Comparison of ENCODE assay signal across 8 cellular contexts in genomic region chr6:44223471-44224153, GRCh38. TPM values are rescaled to one million over a fixed set of nuclear protein-coding genes. Genes with fewer than 3 reads are reported as not detected.
A peak's percentile ranks its signal among the peaks of the same experiment; 100 is the strongest.
DNase-seq lines count a peak whose midpoint lies in the region; ATAC-seq, FAIRE-seq and TF ChIP-seq lines count a peak whose summit lies in the region.

Gene SLC29A1, plus strand, starts transcription at chr6:44223595. Its CDS starts 3,719 bp downstream, at chr6:44227314.

- no peak for FAIRE-seq in astrocyte (lab: Jason Lieb, UNC)

- no peaks in the 10 kb centered on the region for H3K79me2 ChIP-seq in astrocyte (ENCODE audit: insufficient read depth, low read length)

- peak within 1 kb of the TSS; percentile 82 for H3K4me2 ChIP-seq in astrocyte (ENCODE audit: low read length)

- peaks cover 13% of the 10 kb centered on the region for H3K4me1 Mint-ChIP-seq in astrocyte (ENCODE audit: low read depth, unreplicated experiment)

- intact Hi-C loops in sigmoid colon (cut with DNase I): loop anchor here (5.0 kb wide), 2 partner anchors 96 to 451 kb away; partner anchors contain the start of genes MRPL14, TMEM63B and VEGFA

- no peak for TF ChIP-seq EP300 in sigmoid colon (IDR thresholded peaks at IDR 0.05)

- peak within 1 kb of the TSS; percentile 43 for H3K9ac ChIP-seq in astrocyte (ENCODE audit: low read length)

- H4K20me1 ChIP-seq in astrocyte (ENCODE audit: insufficient read depth, low read length): peaks cover 16% of the 10 kb centered on the region

- peak; percentile 69 for DNase-seq in DMS79 treated with DMSO at 0.1 percent for 48 hours (lab: John Stamatoyannopoulos, UW)
- DNase-seq in H7: peak; percentile 98
- peak; percentile 96 for DNase-seq in NCI-H146 (lab: John Stamatoyannopoulos, UW)
- peak; percentile 82 for DNase-seq in T-helper 9 cell
- DNase-seq in astrocyte (ENCODE audit: low read depth): no peak
- DNase-seq in hippocampal formation (lab: John Stamatoyannopoulos, UW): peak; percentile 36 to 60
- DNase-seq in sigmoid colon: peak; percentile 91

- H3K27me3 ChIP-seq in H7 (ENCODE audit: control insufficient read depth, insufficient read depth, low read length) (no peaks in the 10 kb centered on the region), astrocyte (ENCODE audit: insufficient read depth, low read length) (no peaks in the 10 kb centered on the region), sigmoid colon (no peaks in the 10 kb centered on the region)

- no peak within 1 kb of the TSS for H3K27ac Mint-ChIP-seq in astrocyte (ENCODE audit: unreplicated experiment)

- H3K9me3 ChIP-seq in astrocyte (ENCODE audit: insufficient read depth, low read depth, low read length) (no peaks in the 10 kb centered on the region), sigmoid colon (no peaks in the 10 kb centered on the region)

- WGBS in sigmoid colon, 2 donors: 1% methylated on average over 72 of the region's 72 CpGs

- no peak for ATAC-seq in HG03196 (IDR thresholded peaks at IDR 0.05; ENCODE audit: unreplicated experiment)

- H3K4me1 ChIP-seq in astrocyte (ENCODE audit: insufficient read depth, low read length) (peaks cover 28% of the 10 kb centered on the region), sigmoid colon (peaks cover 0 to 94% (median 89%) of the 10 kb centered on the region in 4 donors)

- TF ChIP-seq POLR2A in sigmoid colon (IDR thresholded peaks at IDR 0.05): no peak

- H3K27me3 Mint-ChIP-seq in astrocyte (ENCODE audit: low read depth, unreplicated experiment): peaks cover 4% of the 10 kb centered on the region

- no peaks in the 10 kb centered on the region for H3K36me3 Mint-ChIP-seq in astrocyte (ENCODE audit: low read depth, unreplicated experiment)

- H3K27ac ChIP-seq in astrocyte (ENCODE audit: low read depth, low read length) (no peak within 1 kb of the TSS), sigmoid colon (peak within 1 kb of the TSS; percentile 94 to 98 (median 97))

- H3K4me3 ChIP-seq in H7 (ENCODE audit: insufficient read depth, low read depth, low read length) (peak within 1 kb of the TSS; percentile 71), astrocyte (ENCODE audit: insufficient read depth, low read depth, low read length) (peak within 1 kb of the TSS; percentile 57), sigmoid colon (peak within 1 kb of the TSS; percentile 63 to 78 (median 68))

- H2AFZ ChIP-seq in astrocyte (ENCODE audit: low read depth, low read length): peak within 1 kb of the TSS; percentile 79

- H3K4me3 Mint-ChIP-seq in astrocyte (ENCODE audit: unreplicated experiment): peak within 1 kb of the TSS; percentile 85

- H3K36me3 ChIP-seq in H7 (replicated peaks; ENCODE audit: control insufficient read depth, insufficient read depth, low read length): peaks cover 2% of the 10 kb centered on the region; the same call in 1 of the 2 replicates
- H3K36me3 ChIP-seq in astrocyte (ENCODE audit: insufficient read depth, low read length): no peaks in the 10 kb centered on the region
- no peaks in the 10 kb centered on the region for H3K36me3 ChIP-seq in sigmoid colon

- no peaks in the 10 kb centered on the region for H3K9me3 Mint-ChIP-seq in astrocyte (ENCODE audit: unreplicated experiment)

- no peak for TF ChIP-seq CTCF in astrocyte (IDR thresholded peaks at IDR 0.05; ENCODE audit: insufficient read depth, low read depth, low read length)
- TF ChIP-seq CTCF in sigmoid colon (IDR thresholded peaks at IDR 0.05): peak in 1 of 4 experiments; percentile 20

RNA-seq across cellular contexts. Expression of gene SLC29A1, which starts in this region (rescaled TPM):
- total RNA-seq in H7 (2014; rRNA removed; shearing (Covaris generic)): 68.6 and 71.9 TPM in 2 replicates
- total RNA-seq in astrocyte: 14.8 and 15.3 TPM in 2 replicates
- 100 to 1,000 TPM; 147 to 195 (median 180) TPM for total RNA-seq in sigmoid colon
- 10 to 100 TPM in 2 of 3 donors, 1 to 10 TPM in 1; 4.2 to 24.8 (median 10.8) TPM for polyA plus RNA-seq in sigmoid colon
